1 cellular context compared by ENCODE assay signal in the genomic region with DNA sequence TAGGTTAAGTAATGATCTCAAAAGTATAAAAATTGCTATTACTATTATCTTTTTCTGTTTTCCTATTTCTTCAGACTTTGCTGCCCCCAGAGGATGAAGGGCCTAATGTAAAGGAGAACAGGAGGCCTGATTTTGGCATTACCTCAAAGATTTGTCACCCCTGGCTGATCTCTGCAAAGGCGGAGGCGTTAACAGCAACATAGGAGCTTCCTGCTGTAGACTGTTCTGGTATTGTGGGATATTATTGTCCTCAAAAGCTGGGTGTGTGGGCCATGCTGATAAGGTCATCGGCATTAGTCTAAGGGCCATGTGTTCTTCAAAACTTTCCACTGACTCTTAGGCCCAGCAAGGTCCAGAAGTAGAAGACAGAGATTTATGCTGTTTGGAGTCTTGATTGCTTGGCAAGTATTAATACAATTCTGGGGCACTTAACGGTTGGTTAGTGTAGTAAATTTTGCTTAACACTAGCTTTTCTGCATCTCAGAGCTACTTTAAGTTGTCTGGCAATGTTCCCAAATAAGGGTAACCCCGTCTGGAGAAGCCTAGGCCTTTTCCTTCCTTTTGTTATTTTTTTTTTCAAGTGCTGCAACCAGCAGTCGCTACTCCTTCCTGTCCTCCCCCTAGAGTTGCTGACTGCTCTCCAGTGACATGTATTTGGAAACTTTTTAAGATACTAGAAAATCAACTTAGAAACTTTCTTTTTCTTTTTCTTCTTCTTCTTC.
TF ChIP-seq lines count a peak whose summit lies in the region.

No MANE protein-coding gene starts in this region.

TF ChIP-seq in H1, 55 proteins besides CTCF, POLR2A, EP300 and RAD21:
- TF ChIP-seq SP1 (IDR thresholded peaks at IDR 0.05; ENCODE audit: low read depth, low read length) (no peak), MAFK (IDR thresholded peaks at IDR 0.05; ENCODE audit: low read depth, low read length) (no peak), SP4 (IDR thresholded peaks at IDR 0.05; ENCODE audit: low read length) (no peak), CHD2 (IDR thresholded peaks at IDR 0.05; ENCODE audit: low read length) (no peak), BRCA1 (IDR thresholded peaks at IDR 0.05; ENCODE audit: low read depth, low read length) (no peak), EZH2 (IDR thresholded peaks at IDR 0.05; ENCODE audit: low read depth, low read length, severe bottlenecking) (no peak), JUN (IDR thresholded peaks at IDR 0.05; ENCODE audit: low read depth, low read length) (no peak), HDAC6 (IDR thresholded peaks at IDR 0.05; ENCODE audit: low read depth, low read length) (no peak), JUND (IDR thresholded peaks at IDR 0.05; ENCODE audit: low read length) (no peak), BCL11A (IDR thresholded peaks at IDR 0.05; ENCODE audit: low read depth in 2 of 2, low read length in 2 of 2) (no peak)
- TF ChIP-seq, protein P1, sequence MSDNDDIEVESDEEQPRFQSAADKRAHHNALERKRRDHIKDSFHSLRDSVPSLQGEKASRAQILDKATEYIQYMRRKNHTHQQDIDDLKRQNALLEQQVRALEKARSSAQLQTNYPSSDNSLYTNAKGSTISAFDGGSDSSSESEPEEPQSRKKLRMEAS (IDR thresholded peaks at IDR 0.05): no peak
